Comparison of ENCODE assay signal across 23 cellular contexts in genomic region chr5:66904189-66904588, GRCh38.
A peak's percentile ranks its signal among the peaks of the same experiment; 100 is the strongest.
DNase-seq lines count a peak whose midpoint lies in the region; ATAC-seq and TF ChIP-seq lines count a peak whose summit lies in the region.
"Had no signal": no experiment of that assay in that cellular context is flagged by ENCODE, and none has a peak within 500 bp of the region (broad histone marks: within the 10 kb centered on the region; RNA-seq: fewer than 3 reads in every experiment).

No MANE protein-coding gene starts in this region.

- H3K4me3 ChIP-seq in GM23338 = peak overlapping the region; percentile 33
- no peak overlapping the region for H3K4me3 ChIP-seq in NT2/D1 (ENCODE audit: insufficient read length, low read depth)
- H3K4me3 ChIP-seq: cardiac muscle cell, spleen, thoracic aorta had no signal

- no peaks in the 10 kb centered on the region for H3K79me2 ChIP-seq in GM23338 (replicated peaks; ENCODE audit: insufficient read depth)

- H3K4me1 Mint-ChIP-seq in GM23338 = peaks cover 61% of the 10 kb centered on the region

- peak overlapping the region; percentile 50 for H3K4me3 Mint-ChIP-seq in GM23338
- H3K4me3 Mint-ChIP-seq: activated naive CD4-positive, alpha-beta T cell treated with anti-CD3 and anti-CD28 coated beads for 36 hours; CD4-positive, CD25-positive, alpha-beta regulatory T cell; dendritic cell treated with granulocyte-macrophage colony-stimulating factor and Interleukin-4, amounts not matched to agents 40 ng/mL and 50 ng/mL, for 4 days; T-helper 1 cell treated with Interleukin-12 subunit alpha and Interleukin-12 subunit beta and Interleukin-4 antibody, amounts not matched to agents 30 μg/mL and 1 μg/mL, for 36 hours had no signal

- H3K9ac ChIP-seq in NT2/D1 (ENCODE audit: insufficient read length, low read depth) = no peak overlapping the region

- H3K4me1 ChIP-seq in GM23338 (ENCODE audit: insufficient read depth) (peaks cover 73% of the 10 kb centered on the region), NT2/D1 (ENCODE audit: insufficient read depth, insufficient read length) (no peaks in the 10 kb centered on the region)
- H3K4me1 ChIP-seq: spleen had no signal

- ATAC-seq in GM23338 (peak; percentile 97), sciatic nerve (no peak), GM18870 (IDR thresholded peaks at IDR 0.05; ENCODE audit: unreplicated experiment) (no peak)
- ATAC-seq: PC-3 had no signal

- TF ChIP-seq CTCF in GM23338 (conservative IDR thresholded peaks at IDR 0.05; ENCODE audit: low read depth in 2 of 2) = no peak

- H3K27me3 Mint-ChIP-seq in GM23338 (ENCODE audit: insufficient read depth, low read depth, poor library complexity) = peaks cover 63% of the 10 kb centered on the region
- H3K27me3 Mint-ChIP-seq: CD4-positive, CD25-positive, alpha-beta regulatory T cell; dendritic cell treated with granulocyte-macrophage colony-stimulating factor and Interleukin-4, amounts not matched to agents 40 ng/mL and 50 ng/mL, for 4 days had no signal

- no peak overlapping the region for H3K27ac ChIP-seq in GM23338 (ENCODE audit: low read depth)
- H3K27ac ChIP-seq: cardiac muscle cell, spleen, thoracic aorta had no signal

- intact Hi-C loops in sciatic nerve (cut with DNase I) = no loop called here

- no peak overlapping the region for H3K27ac Mint-ChIP-seq in GM23338
- H3K27ac Mint-ChIP-seq: activated naive CD4-positive, alpha-beta T cell treated with anti-CD3 and anti-CD28 coated beads for 36 hours; CD4-positive, CD25-positive, alpha-beta regulatory T cell; dendritic cell treated with granulocyte-macrophage colony-stimulating factor and Interleukin-4, amounts not matched to agents 40 ng/mL and 50 ng/mL, for 4 days; T-helper 1 cell treated with Interleukin-12 subunit alpha and Interleukin-12 subunit beta and Interleukin-4 antibody, amounts not matched to agents 30 μg/mL and 1 μg/mL, for 36 hours had no signal

- DNase-seq in GM23338 (ENCODE audit: low spot score) (peak; percentile 86), HT-29 (ENCODE audit: low spot score) (peak; percentile 19), NT2/D1 (ENCODE audit: low read depth, low spot score) (peak; percentile 49), iPS-NIHi11 (ENCODE audit: low spot score) (peak; percentile 42), sciatic nerve (ENCODE audit: low spot score) (no peak), OCI-M1 (lab: John Stamatoyannopoulos, UW) (no peak)
- DNase-seq: activated CD4-positive, alpha-beta T cell treated with anti-CD3 and anti-CD28 coated beads for 48 hours; activated naive CD4-positive, alpha-beta T cell treated with anti-CD3 and anti-CD28 coated beads for 36 hours; activated T-cell treated with anti-CD3 and anti-CD28 coated beads, Interleukin-2, amount 50 U/mL, for 48 hours; CD4-positive, CD25-positive, alpha-beta regulatory T cell; KG1; NCI-H2171 treated with DMSO at 0.1 percent for 48 hours; NCI-H82; nucleus accumbens; PC-3; spleen; stimulated activated CD4-positive, alpha-beta T cell treated with anti-CD3 and anti-CD28 coated beads, Interleukin-4, amount 100 ng/mL, for 1 hour; stimulated activated naive CD4-positive, alpha-beta T cell treated with Interleukin-2 at 50 U/mL for 16 hours had no signal

- no peak overlapping the region for H2AFZ ChIP-seq in GM23338

- peaks cover 4% of the 10 kb centered on the region; the same call in 2 of the 3 replicates for H3K9me3 Mint-ChIP-seq in GM23338
- H3K9me3 Mint-ChIP-seq: activated naive CD4-positive, alpha-beta T cell treated with anti-CD3 and anti-CD28 coated beads for 36 hours; dendritic cell treated with granulocyte-macrophage colony-stimulating factor and Interleukin-4, amounts not matched to agents 40 ng/mL and 50 ng/mL, for 4 days; T-helper 1 cell treated with Interleukin-12 subunit alpha and Interleukin-12 subunit beta and Interleukin-4 antibody, amounts not matched to agents 30 μg/mL and 1 μg/mL, for 36 hours had no signal

- peaks cover 4% of the 10 kb centered on the region; the same call in 1 of the 3 replicates for H3K36me3 Mint-ChIP-seq in GM23338 (ENCODE audit: low read depth)
- H3K36me3 Mint-ChIP-seq: CD4-positive, CD25-positive, alpha-beta regulatory T cell had no signal

- peak overlapping the region; percentile 69 for H3K4me2 ChIP-seq in GM23338

- H3F3A ChIP-seq in GM23338 (replicated peaks; ENCODE audit: low read depth) = no peaks in the 10 kb centered on the region; the same call in 1 of the 2 replicates

- H3K36me3 ChIP-seq in GM23338 (ENCODE audit: insufficient read depth) (no peaks in the 10 kb centered on the region), NT2/D1 (ENCODE audit: insufficient read depth, insufficient read length, low read length) (no peaks in the 10 kb centered on the region)
- H3K36me3 ChIP-seq: cardiac muscle cell, spleen, thoracic aorta had no signal

- H4K20me1 ChIP-seq in GM23338 (replicated peaks; ENCODE audit: insufficient read depth) = no peaks in the 10 kb centered on the region

- no peaks in the 10 kb centered on the region for H3K9me3 ChIP-seq in NT2/D1 (ENCODE audit: insufficient read depth, low read length)
- H3K9me3 ChIP-seq: spleen, thoracic aorta had no signal

- H3K9me2 ChIP-seq in GM23338 (ENCODE audit: insufficient read depth) = no peaks in the 10 kb centered on the region

- H3K27me3 ChIP-seq in GM23338 (ENCODE audit: insufficient read depth) (peaks cover 84% of the 10 kb centered on the region), NT2/D1 (ENCODE audit: insufficient read depth, insufficient read length) (peaks cover 50% of the 10 kb centered on the region)
- H3K27me3 ChIP-seq: cardiac muscle cell had no signal

TF ChIP-seq in GM23338, 12 proteins besides CTCF, POLR2A, EP300 and RAD21:
- TF ChIP-seq STAT1 (IDR thresholded peaks at IDR 0.05; ENCODE audit: unreplicated experiment) (no peak), NANOG (IDR thresholded peaks at IDR 0.05; ENCODE audit: borderline replicate concordance) (peak; percentile 95)
- TF ChIP-seq, protein P1, sequence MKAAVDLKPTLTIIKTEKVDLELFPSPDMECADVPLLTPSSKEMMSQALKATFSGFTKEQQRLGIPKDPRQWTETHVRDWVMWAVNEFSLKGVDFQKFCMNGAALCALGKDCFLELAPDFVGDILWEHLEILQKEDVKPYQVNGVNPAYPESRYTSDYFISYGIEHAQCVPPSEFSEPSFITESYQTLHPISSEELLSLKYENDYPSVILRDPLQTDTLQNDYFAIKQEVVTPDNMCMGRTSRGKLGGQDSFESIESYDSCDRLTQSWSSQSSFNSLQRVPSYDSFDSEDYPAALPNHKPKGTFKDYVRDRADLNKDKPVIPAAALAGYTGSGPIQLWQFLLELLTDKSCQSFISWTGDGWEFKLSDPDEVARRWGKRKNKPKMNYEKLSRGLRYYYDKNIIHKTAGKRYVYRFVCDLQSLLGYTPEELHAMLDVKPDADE (IDR thresholded peaks at IDR 0.05) = 0 out of 2 replicates have a peak, but pooled peaks have one; percentile 48

Comparison
In these comparisons a context has a peak if more than half of its experiments do, and no peak if none do; other contexts are left out.
1. DNase-seq: peak in GM23338 (single experiment), HT-29 (single experiment), NT2/D1 (single experiment) and iPS-NIHi11 (single experiment); none in sciatic nerve (single experiment) and OCI-M1 (single experiment).